ENCODE assay signal across 28 cellular contexts in genomic region chr11:48073031-48073861, GRCh38.
A peak's percentile ranks its signal among the peaks of the same experiment; 100 is the strongest.
DNase-seq lines count a peak whose midpoint lies in the region; ATAC-seq, FAIRE-seq and TF ChIP-seq lines count a peak whose summit lies in the region.
"Had no signal": no experiment of that assay in that cellular context is flagged by ENCODE, and none has a peak within 500 bp of the region (broad histone marks: within the 10 kb centered on the region; RNA-seq: fewer than 3 reads in every experiment).

No MANE protein-coding gene starts in this region.

- no peak for FAIRE-seq in H1 (lab: Jason Lieb, UNC)

- H3K9me3 ChIP-seq in CD4-positive, CD25-positive, alpha-beta regulatory T cell (ENCODE audit: control insufficient read depth in 2 of 2, low read length in 2 of 2), result no peaks in the 10 kb centered on the region
- H3K9me3 ChIP-seq in H1 (ENCODE audit: insufficient read depth in 2 of 2, low read depth in 1 of 2, low read length in 1 of 2), result no peaks in the 10 kb centered on the region
- H3K9me3 ChIP-seq in neuronal stem cell (replicated peaks in 1 of 2; ENCODE audit: control insufficient read depth in 2 of 2, insufficient read depth in 1 of 2, low read depth in 1 of 2, low read length in 2 of 2), result no peaks in the 10 kb centered on the region
- H3K9me3 ChIP-seq in upper lobe of right lung, result no peaks in the 10 kb centered on the region
- H3K9me3 ChIP-seq: gastrocnemius medialis, Peyer's patch, psoas muscle, testis, uterus had no signal

- ATAC-seq in CD4-positive, CD25-positive, alpha-beta regulatory T cell (ENCODE audit: low read depth in 2 of 2), result no peak
- ATAC-seq in GM18868 (IDR thresholded peaks at IDR 0.05; ENCODE audit: unreplicated experiment) (peak; percentile 65), upper lobe of right lung (no peak)
- ATAC-seq: gastrocnemius medialis; HCT116; left cardiac atrium; psoas muscle; stimulated activated naive CD8-positive, alpha-beta T cell treated with anti-CD3 and anti-CD28 coated beads, Interleukin-15, Interleukin-2, amounts not matched to agents 100 U/mL and 50 U/mL, for 24 hours had no signal

- CTCF ChIA-PET in H1 (lab: Charles Lee; ENCODE audit: partially characterized antibody), result interaction anchor here (0.5 to 1.5 kb wide), 2 partner anchors 17 to 134 kb away, joined by 3 read pairs; no protein-coding TSS in a partner anchor

- no peak overlapping the region for H3K4me3 Mint-ChIP-seq in CD4-positive, CD25-positive, alpha-beta regulatory T cell
- H3K4me3 Mint-ChIP-seq: activated CD4-positive, alpha-beta memory T cell treated with anti-CD3 and anti-CD28 coated beads, Interleukin-2, amount 10 ng/mL, durations not matched to agents 7 days and 5 days; brain; CD14-positive monocyte; neural progenitor cell had no signal

- no peaks in the 10 kb centered on the region for H4K20me1 ChIP-seq in H1 (replicated peaks in 1 of 2; ENCODE audit: control insufficient read depth in 1 of 2, insufficient read depth in 2 of 2, low read length in 2 of 2)

- H3K14ac ChIP-seq in H1 (ENCODE audit: insufficient read length) (no peak overlapping the region), neuronal stem cell (ENCODE audit: low read length) (no peak overlapping the region)

- no peaks in the 10 kb centered on the region for H3K27me3 ChIP-seq in CD4-positive, CD25-positive, alpha-beta regulatory T cell (ENCODE audit: control insufficient read depth, insufficient read depth, low read length)
- H3K27me3 ChIP-seq in H1 (replicated peaks in 1 of 4; ENCODE audit: control insufficient read depth in 3 of 4, extremely low read depth in 1 of 4, insufficient read depth in 3 of 4, low read length in 3 of 4) (no peaks in the 10 kb centered on the region), neuronal stem cell (ENCODE audit: control insufficient read depth in 3 of 3, insufficient read depth in 3 of 3, low read depth in 1 of 3, low read length in 3 of 3) (no peaks in the 10 kb centered on the region), upper lobe of right lung (no peaks in the 10 kb centered on the region)
- H3K27me3 ChIP-seq: gastrocnemius medialis, hepatocyte, neural progenitor cell, Peyer's patch, testis, uterus had no signal

- no peak overlapping the region for H2BK5ac ChIP-seq in H1 (ENCODE audit: low read depth, low read length)
- H2BK5ac ChIP-seq in neuronal stem cell (ENCODE audit: low read length), result no peak overlapping the region

- H3K18ac ChIP-seq in H1 (ENCODE audit: extremely low read depth, low read length), result no peak overlapping the region
- no peak overlapping the region for H3K18ac ChIP-seq in neuronal stem cell (ENCODE audit: low read length)

- H3K56ac ChIP-seq in H1 (replicated peaks; ENCODE audit: insufficient read length, low read depth, low read length), result no peak overlapping the region

- H3K79me1 ChIP-seq in H1 (ENCODE audit: low read depth, low read length) (no peaks in the 10 kb centered on the region), neuronal stem cell (ENCODE audit: low read depth, low read length) (peaks cover 8% of the 10 kb centered on the region)

- POLR2A ChIA-PET in H1 (lab: Charles Lee; ENCODE audit: partially characterized antibody), result no interaction called here

- peaks cover 21 to 50% (median 42%) of the 10 kb centered on the region in 4 donors for H3K4me1 Mint-ChIP-seq in CD4-positive, CD25-positive, alpha-beta regulatory T cell

- H3K4me1 ChIP-seq in CD4-positive, CD25-positive, alpha-beta regulatory T cell (ENCODE audit: control insufficient read depth, insufficient read depth, low read length, poor library complexity, severe bottlenecking), result peaks cover 3% of the 10 kb centered on the region
- H3K4me1 ChIP-seq in H1 (replicated peaks in 1 of 4; ENCODE audit: control insufficient read depth in 3 of 4, insufficient read depth in 4 of 4, low read length in 3 of 4) (no peaks in the 10 kb centered on the region; a peak in 1 of 7 replicates), neuronal stem cell (ENCODE audit: control insufficient read depth in 2 of 2, insufficient read depth in 1 of 2, low read depth in 1 of 2, low read length in 2 of 2) (peaks cover 0 to 2% of the 10 kb centered on the region in 2 donors), upper lobe of right lung (no peaks in the 10 kb centered on the region)
- H3K4me1 ChIP-seq: gastrocnemius medialis, neural progenitor cell, Peyer's patch, psoas muscle, testis, uterus had no signal

- H2BK12ac ChIP-seq in H1 (ENCODE audit: low read depth, low read length) (no peak overlapping the region), neuronal stem cell (ENCODE audit: low read length) (no peak overlapping the region)

- no peak for TF ChIP-seq EP300 in H1 (IDR thresholded peaks at IDR 0.05; ENCODE audit: borderline replicate concordance in 1 of 2, low read depth in 2 of 2, low read length in 2 of 2)

- H2BK20ac ChIP-seq in H1 (ENCODE audit: low read length), result 0 out of 2 replicates have a peak overlapping the region, but pooled peaks have one; percentile 86

- no peak overlapping the region for H3K4ac ChIP-seq in H1 (replicated peaks; ENCODE audit: insufficient read length, low read depth, low read length)
- H3K4ac ChIP-seq in neuronal stem cell (ENCODE audit: low read length), result no peak overlapping the region

- peaks cover 30% of the 10 kb centered on the region for H3K36me3 Mint-ChIP-seq in CD4-positive, CD25-positive, alpha-beta regulatory T cell

- H3K27ac Mint-ChIP-seq in CD4-positive, CD25-positive, alpha-beta regulatory T cell, result peak overlapping the region in 2 of 3 donors; percentile 82 to 93
- H3K27ac Mint-ChIP-seq: activated CD4-positive, alpha-beta memory T cell treated with anti-CD3 and anti-CD28 coated beads, Interleukin-2, amount 10 ng/mL, durations not matched to agents 7 days and 5 days; neural progenitor cell had no signal

- H3K9me3 Mint-ChIP-seq in CD4-positive, CD25-positive, alpha-beta regulatory T cell, result no peaks in the 10 kb centered on the region
- H3K9me3 Mint-ChIP-seq: activated CD4-positive, alpha-beta memory T cell treated with anti-CD3 and anti-CD28 coated beads, Interleukin-2, amount 10 ng/mL, durations not matched to agents 7 days and 5 days; brain; neural progenitor cell had no signal

- H4K8ac ChIP-seq in H1 (ENCODE audit: extremely low read depth, insufficient read depth, low read length) (no peak overlapping the region), neuronal stem cell (ENCODE audit: low read depth, low read length) (no peak overlapping the region)

- no peak overlapping the region for H3K23ac ChIP-seq in H1 (ENCODE audit: insufficient read length)
- no peak overlapping the region for H3K23ac ChIP-seq in neuronal stem cell (ENCODE audit: low read depth, low read length, poor library complexity)

- no peaks in the 10 kb centered on the region for H3K23me2 ChIP-seq in H1 (ENCODE audit: low read depth, low read length)

- H3K27me3 Mint-ChIP-seq in CD4-positive, CD25-positive, alpha-beta regulatory T cell, result no peaks in the 10 kb centered on the region
- H3K27me3 Mint-ChIP-seq: activated CD4-positive, alpha-beta memory T cell treated with anti-CD3 and anti-CD28 coated beads, Interleukin-2, amount 10 ng/mL, durations not matched to agents 7 days and 5 days; brain had no signal

- H3K36me3 ChIP-seq in CD4-positive, CD25-positive, alpha-beta regulatory T cell (ENCODE audit: control insufficient read depth, insufficient read depth, low read length), result peaks cover 12% of the 10 kb centered on the region
- H3K36me3 ChIP-seq in H1 (ENCODE audit: control insufficient read depth in 2 of 4, insufficient read depth in 4 of 4, low read length in 3 of 4) (no peaks in the 10 kb centered on the region), neuronal stem cell (replicated peaks in 1 of 2; ENCODE audit: control insufficient read depth in 2 of 2, insufficient read depth in 2 of 2, low read length in 2 of 2) (peaks cover 0 to 6% of the 10 kb centered on the region in 2 donors), upper lobe of right lung (no peaks in the 10 kb centered on the region)
- H3K36me3 ChIP-seq: gastrocnemius medialis, neural progenitor cell, Peyer's patch, uterus had no signal

- H3K4me2 ChIP-seq in H1 (ENCODE audit: insufficient read depth in 1 of 2, low read depth in 2 of 2, low read length in 2 of 2) (no peak overlapping the region), neuronal stem cell (ENCODE audit: insufficient read depth, low read length, poor library complexity, severe bottlenecking) (no peak overlapping the region)
- H3K4me2 ChIP-seq: hepatocyte, neural progenitor cell had no signal

- no peak overlapping the region for H4K91ac ChIP-seq in H1 (replicated peaks; ENCODE audit: insufficient read length, low read length)
- H4K91ac ChIP-seq in neuronal stem cell (ENCODE audit: low read depth, low read length, poor library complexity), result no peak overlapping the region

- no peak for TF ChIP-seq RAD21 in H1 (IDR thresholded peaks at IDR 0.05 in 1 of 2, conservative IDR thresholded peaks at IDR 0.05 in 1 of 2; ENCODE audit: low read depth in 2 of 2, low read length in 2 of 2)

- no peak overlapping the region for H2BK120ac ChIP-seq in H1 (replicated peaks; ENCODE audit: low read depth, low read length)
- no peak overlapping the region for H2BK120ac ChIP-seq in neuronal stem cell (ENCODE audit: low read depth, low read length)

- DNase-seq in CD4-positive, CD25-positive, alpha-beta regulatory T cell, result no peak
- DNase-seq in MV-4-11 (lab: John Stamatoyannopoulos, UW), result peak; percentile 49
- no peak for DNase-seq in H1 (ENCODE audit: low read depth in 1 of 2, low spot score in 2 of 2)
- DNase-seq in neuronal stem cell (ENCODE audit: low spot score), result no peak
- no peak for DNase-seq in putamen (ENCODE audit: low spot score)
- no peak for DNase-seq in upper lobe of right lung
- DNase-seq: activated CD4-positive, alpha-beta memory T cell treated with anti-CD3 and anti-CD28 coated beads, Interleukin-2, amount 10 ng/mL, durations not matched to agents 7 days and 5 days; activated CD4-positive, CD25-positive, alpha-beta regulatory T cell; activated naive CD4-positive, alpha-beta T cell; gastrocnemius medialis; IMR-90; left cardiac atrium; mammary epithelial cell; NCI-H1092 treated with DMSO at 0.1 percent for 48 hours; NCI-H187 treated with DMSO at 0.1 percent for 48 hours; psoas muscle; SIG-M5; stimulated activated naive CD8-positive, alpha-beta T cell treated with anti-CD3 and anti-CD28 coated beads, Interleukin-15, Interleukin-2, amounts not matched to agents 100 U/mL and 50 U/mL, for 24 hours; SW 1271; testis; uterus had no signal

- WGBS in H1 (ENCODE audit: extremely low coverage in 1 of 2, insufficient coverage in 1 of 2, insufficient read length in 1 of 2, insufficient replicate concordance in 2 of 2, low coverage in 1 of 2, low lambda C conversion rate in 2 of 2, missing lambda C conversion rate in 1 of 2), 2 experiments, result 77% methylated on average over 8 of the region's 8 CpGs; no CpG with 5 or more reads in 1 of the 2 experiments
- no CpG with 5 or more reads among the region's 8 CpGs for WGBS in neuronal stem cell (ENCODE audit: extremely low coverage in 2 of 2, insufficient read length in 2 of 2, insufficient replicate concordance in 1 of 2), 2 donors

- no peak overlapping the region for H2AK5ac ChIP-seq in H1 (ENCODE audit: low read depth, low read length)
- H2AK5ac ChIP-seq in neuronal stem cell (ENCODE audit: low read depth, low read length), result no peak overlapping the region

- TF ChIP-seq CTCF in H1 (IDR thresholded peaks at IDR 0.05; ENCODE audit: control extremely low read depth in 1 of 3, insufficient read depth in 1 of 3, low read depth in 1 of 3, low read length in 3 of 3), result no peak
- no peak for TF ChIP-seq CTCF in upper lobe of right lung (IDR thresholded peaks at IDR 0.05)

- no peak overlapping the region for H3K4me3 ChIP-seq in CD4-positive, CD25-positive, alpha-beta regulatory T cell (ENCODE audit: low read depth, low read length)
- H3K4me3 ChIP-seq in H1 (ENCODE audit: extremely low read depth in 1 of 4, insufficient read depth in 2 of 4, low read depth in 3 of 4, low read length in 4 of 4) (no peak overlapping the region), neuronal stem cell (ENCODE audit: low read length in 2 of 2) (no peak overlapping the region), upper lobe of right lung (no peak overlapping the region)
- H3K4me3 ChIP-seq: gastrocnemius medialis, hepatocyte, neural progenitor cell, Peyer's patch, psoas muscle, testis, uterus had no signal

- no peak overlapping the region for H4K5ac ChIP-seq in H1 (ENCODE audit: insufficient read length, low read depth, low read length)

- no peak overlapping the region for H2BK15ac ChIP-seq in H1 (ENCODE audit: low read length)
- H2BK15ac ChIP-seq in neuronal stem cell (ENCODE audit: low read length), result no peak overlapping the region

- H3K79me2 ChIP-seq in H1 (ENCODE audit: control insufficient read depth in 1 of 2, insufficient read depth in 2 of 2, low read length in 2 of 2), result no peaks in the 10 kb centered on the region

- H2AFZ ChIP-seq in H1 (ENCODE audit: low read length), result no peak overlapping the region
- no peak overlapping the region for H2AFZ ChIP-seq in neuronal stem cell (ENCODE audit: low read length)
- H2AFZ ChIP-seq: hepatocyte, neural progenitor cell had no signal

- intact Hi-C loops in upper lobe of right lung (cut with DNase I), result no loop called here

- no peak overlapping the region for H3K27ac ChIP-seq in CD4-positive, CD25-positive, alpha-beta regulatory T cell (ENCODE audit: insufficient read depth, low read length, poor library complexity, severe bottlenecking)
- H3K27ac ChIP-seq in H1 (ENCODE audit: low read depth, low read length) (no peak overlapping the region), neuronal stem cell (replicated peaks; ENCODE audit: low read length) (no peak overlapping the region), upper lobe of right lung (no peak overlapping the region)
- H3K27ac ChIP-seq: gastrocnemius medialis, hepatocyte, neural progenitor cell, Peyer's patch, psoas muscle, testis, uterus had no signal

- H3K9ac ChIP-seq in H1 (replicated peaks in 1 of 4; ENCODE audit: extremely low read depth in 1 of 4, low read depth in 3 of 4, low read length in 3 of 4) (no peak overlapping the region), neuronal stem cell (ENCODE audit: low read depth, low read length, poor library complexity) (no peak overlapping the region)
- H3K9ac ChIP-seq: neural progenitor cell had no signal

- no peak for TF ChIP-seq POLR2A in H1 (IDR thresholded peaks at IDR 0.05; ENCODE audit: control extremely low read depth in 1 of 2, low read depth in 2 of 2, low read length in 2 of 2)
